Comparison of ENCODE assay signal across 11 cellular contexts in the genomic region with DNA sequence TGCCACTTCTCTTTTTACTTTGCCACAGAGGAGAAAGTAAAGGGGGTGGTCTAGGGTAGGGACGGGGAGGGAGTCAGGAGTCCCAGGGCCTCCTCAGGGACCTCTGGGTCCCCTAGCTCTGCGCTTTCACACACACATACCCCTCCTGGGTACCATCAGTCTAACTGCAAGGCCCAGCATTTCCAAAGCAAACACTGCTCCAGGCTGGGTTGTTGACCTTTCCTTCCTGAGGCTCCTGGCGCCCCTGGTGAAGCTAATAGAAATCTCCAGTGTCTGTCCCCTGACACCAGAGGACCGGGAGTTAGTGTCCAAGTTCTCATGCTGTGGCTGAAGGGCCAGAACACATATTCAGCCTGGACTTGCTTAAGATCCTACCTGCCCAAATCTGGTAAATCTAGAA. TPM values are rescaled to one million over a fixed set of nuclear protein-coding genes. Genes with fewer than 3 reads are reported as not detected.
DNase-seq lines count a peak whose midpoint lies in the region; ATAC-seq and TF ChIP-seq lines count a peak whose summit lies in the region.
"Had no signal": no experiment of that assay in that cellular context is flagged by ENCODE, and none has a peak within 500 bp of the region (broad histone marks: within the 10 kb centered on the region; RNA-seq: fewer than 3 reads in every experiment).

No MANE protein-coding gene starts in this region.

- no peaks in the 10 kb centered on the region for H3K27me3 ChIP-seq in liver (ENCODE audit: control insufficient read depth in 4 of 4, insufficient read depth in 4 of 4, low read length in 3 of 4)

- H3K4me3 ChIP-seq in liver (ENCODE audit: low read depth in 1 of 3, low read length in 3 of 3), result no peak overlapping the region
- H3K4me3 ChIP-seq: HAP-1 had no signal

- TF ChIP-seq CTCF in WTC11 (IDR thresholded peaks at IDR 0.05) (no peak), liver (IDR thresholded peaks at IDR 0.05; ENCODE audit: low read depth, low read length, missing input control) (no peak)

- H3K27ac Mint-ChIP-seq in WTC11, result peak overlapping the region; percentile 45; the same call in 1 of the 2 replicates

- CTCF ChIA-PET in WTC11 (lab: Charles Lee), result interaction anchor here (0.6 to 7.6 kb wide), 7 partner anchors 9 to 404 kb away, joined by 3 to 94 read pairs (median 9); partner anchors contain the start of gene LEFTY1

- H3K27ac ChIP-seq in liver (ENCODE audit: low read depth in 1 of 2, low read length in 2 of 2) (peak overlapping the region; percentile 97 to 98), substantia nigra (ENCODE audit: low read depth, low read length, poor library complexity, severe bottlenecking) (peak overlapping the region; percentile 99)

- H3K36me3 ChIP-seq in liver (ENCODE audit: control insufficient read depth in 4 of 4, insufficient read depth in 3 of 4, low read depth in 1 of 4, low read length in 3 of 4), result peaks cover 0 to 20% (median 13%) of the 10 kb centered on the region in 4 donors

- H3K9me3 Mint-ChIP-seq in WTC11, result no peaks in the 10 kb centered on the region

- H3K27me3 Mint-ChIP-seq in WTC11 (ENCODE audit: low read depth), result no peaks in the 10 kb centered on the region

- peaks cover 22 to 51% (median 47%) of the 10 kb centered on the region in 4 donors for H3K4me1 ChIP-seq in liver (ENCODE audit: control insufficient read depth in 4 of 4, insufficient read depth in 4 of 4, low read length in 3 of 4)

- H3K9ac ChIP-seq in liver (ENCODE audit: low read depth in 1 of 2, low read length in 2 of 2), result peak overlapping the region in 1 of 2 donors; percentile 44

- peak; percentile 19 for DNase-seq in NCI-H510A treated with DMSO at 0.1 percent for 48 hours (lab: John Stamatoyannopoulos, UW)
- no peak for DNase-seq in NCI-H510A (lab: John Stamatoyannopoulos, UW)
- no peak for DNase-seq in WTC11 (ENCODE audit: low spot score)
- no peak for DNase-seq in substantia nigra (lab: John Stamatoyannopoulos, UW)
- DNase-seq in SW480 (ENCODE audit: low spot score), result no peak
- no peak for DNase-seq in cortex of kidney (lab: John Stamatoyannopoulos, UW)
- DNase-seq: effector CD8-positive, alpha-beta T cell; NCI-H1105 had no signal

- TF ChIP-seq RAD21 in liver (IDR thresholded peaks at IDR 0.05), result peak in 1 of 2 donors; percentile 50

- 38% methylated on average over 4 of the region's 4 CpGs for WGBS in liver

- H3K36me3 Mint-ChIP-seq in WTC11, result peaks cover 29% of the 10 kb centered on the region

- H3K9me3 ChIP-seq in liver (ENCODE audit: control insufficient read depth in 4 of 4, low read length in 3 of 4), result no peaks in the 10 kb centered on the region
- H3K9me3 ChIP-seq: HAP-1 had no signal

- POLR2A ChIA-PET in WTC11 (lab: Charles Lee), result no interaction called here

- ATAC-seq in WTC11 (no peak), HG03460 (IDR thresholded peaks at IDR 0.05; ENCODE audit: unreplicated experiment) (no peak)

- H3K4me1 Mint-ChIP-seq in WTC11, result peaks cover 51% of the 10 kb centered on the region

- H3K4me3 Mint-ChIP-seq in WTC11, result no peak overlapping the region

TF ChIP-seq in WTC11, 78 proteins besides CTCF, POLR2A, EP300 and RAD21:
- TF ChIP-seq JAZF1 (CRISPR knock-in tag; IDR thresholded peaks at IDR 0.05) (no peak), ZNF423 (CRISPR knock-in tag; IDR thresholded peaks at IDR 0.05) (no peak), TP53 (CRISPR knock-in tag; IDR thresholded peaks at IDR 0.05) (no peak), EMX1 (CRISPR knock-in tag; IDR thresholded peaks at IDR 0.05) (no peak), ZNF317 (CRISPR knock-in tag; IDR thresholded peaks at IDR 0.05; ENCODE audit: borderline replicate concordance, low read depth) (no peak)

TF ChIP-seq in liver, 16 proteins besides CTCF, POLR2A, EP300 and RAD21:
- TF ChIP-seq HNF4A (conservative IDR thresholded peaks at IDR 0.05) (peak; percentile 18 to 39), ATF3 (IDR thresholded peaks at IDR 0.05) (no peak), RXRA (IDR thresholded peaks at IDR 0.05) (peak; percentile 59 to 68), FOXA2 (IDR thresholded peaks at IDR 0.05) (peak; percentile 56)
- TF ChIP-seq, protein P1, sequence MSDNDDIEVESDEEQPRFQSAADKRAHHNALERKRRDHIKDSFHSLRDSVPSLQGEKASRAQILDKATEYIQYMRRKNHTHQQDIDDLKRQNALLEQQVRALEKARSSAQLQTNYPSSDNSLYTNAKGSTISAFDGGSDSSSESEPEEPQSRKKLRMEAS (IDR thresholded peaks at IDR 0.05), result no peak

RNA-seq across cellular contexts. Expression of gene TMEM63A, which starts 3.9 kb away (rescaled TPM):
- 61.1 to 91.7 TPM (median 69.3 TPM) in 3 replicates for total RNA-seq in WTC11 (2021)
- 10 to 100 TPM; 10.4 to 54.0 TPM for total RNA-seq in liver
- polyA plus RNA-seq in liver, result 10 to 100 TPM in 1 of 2 donors, 1 to 10 TPM in 1; 9.6 to 12.9 TPM

RNA-seq across cellular contexts. Expression of gene LEFTY1, which starts 10.7 kb away (rescaled TPM):
- 47.0 to 52.9 TPM (median 49.0 TPM) in 3 replicates for total RNA-seq in WTC11 (2021)
- 1 to 10 TPM; 1.1 to 1.4 TPM for total RNA-seq in liver
- polyA plus RNA-seq in liver, result under 1 TPM; 0.42 to 0.66 TPM

RNA-seq across cellular contexts. Expression of gene PYCR2, which starts 45.8 kb away (rescaled TPM):
- total RNA-seq in WTC11 (2021), result 81.5 to 90.3 TPM (median 86.0 TPM) in 3 replicates
- total RNA-seq in liver, result 10 to 100 TPM; 26.9 to 39.0 TPM
- polyA plus RNA-seq in liver, result 10 to 100 TPM; 16.8 to 41.0 TPM

Comparison
In these comparisons a context has a peak if more than half of its experiments do, and no peak if none do; other contexts are left out.
1. RNA of gene LEFTY1, which starts 10.7 kb away (total RNA-seq): 47.0 to 52.9 TPM in WTC11; 1.1 to 1.4 TPM in liver; every median in the first group is over 10 times any median in the second.